17 cellular contexts compared by ENCODE assay signal in genomic region chr13:23588576-23589141, GRCh38. TPM values are rescaled to one million over a fixed set of nuclear protein-coding genes. Genes with fewer than 3 reads are reported as not detected.
DNase-seq lines count a peak whose midpoint lies in the region; ATAC-seq and TF ChIP-seq lines count a peak whose summit lies in the region.
"Had no signal": no experiment of that assay in that cellular context is flagged by ENCODE, and none has a peak within 500 bp of the region (broad histone marks: within the 10 kb centered on the region; RNA-seq: fewer than 3 reads in every experiment).

No MANE protein-coding gene starts in this region.

- H3K79me1 ChIP-seq in mesenchymal stem cell (replicated peaks; ENCODE audit: low read length, poor library complexity, severe bottlenecking), result no peaks in the 10 kb centered on the region

- no peak overlapping the region for H3K4me2 ChIP-seq in GM23338
- H3K4me2 ChIP-seq in mesenchymal stem cell (ENCODE audit: low read length, poor library complexity, severe bottlenecking), result no peak overlapping the region
- H3K4me2 ChIP-seq: KMS-11 had no signal

- H3K9me2 ChIP-seq in GM23338 (ENCODE audit: insufficient read depth), result no peaks in the 10 kb centered on the region

- H3K27me3 Mint-ChIP-seq in GM23338 (ENCODE audit: insufficient read depth, low read depth, poor library complexity) (peaks cover 3% of the 10 kb centered on the region), glutamatergic neuron (ENCODE audit: unreplicated experiment) (peaks cover 1% of the 10 kb centered on the region)

- peak overlapping the region; percentile 27 for H2AK5ac ChIP-seq in mesenchymal stem cell (ENCODE audit: low read length, severe bottlenecking)

- no peak for ATAC-seq in GM23338
- ATAC-seq in sciatic nerve, result peak; percentile 66
- ATAC-seq in GM21717 (IDR thresholded peaks at IDR 0.05; ENCODE audit: unreplicated experiment), result no peak

- WGBS in mesenchymal stem cell, result 85% methylated on average over 7 of the region's 8 CpGs

- H3K4me3 Mint-ChIP-seq in GM23338 (no peak overlapping the region), glutamatergic neuron (ENCODE audit: unreplicated experiment) (peak overlapping the region; percentile 28)
- H3K4me3 Mint-ChIP-seq: CD4-positive, CD25-positive, alpha-beta regulatory T cell had no signal

- H2AFZ ChIP-seq in GM23338 (peak overlapping the region; percentile 69; the same call in 1 of the 2 replicates), mesenchymal stem cell (ENCODE audit: low read depth, low read length) (no peak overlapping the region)

- H3K9me3 Mint-ChIP-seq in GM23338 (peaks cover 2% of the 10 kb centered on the region; the same call in 2 of the 3 replicates), glutamatergic neuron (ENCODE audit: unreplicated experiment) (peaks cover 3% of the 10 kb centered on the region)

- H3K18ac ChIP-seq in mesenchymal stem cell (ENCODE audit: low read depth in 1 of 2, low read length in 2 of 2), result no peak overlapping the region

- no peak overlapping the region for H4K91ac ChIP-seq in mesenchymal stem cell (ENCODE audit: low read length)

- H3K4ac ChIP-seq in mesenchymal stem cell (ENCODE audit: low read depth in 1 of 2, low read length in 2 of 2), result no peak overlapping the region

- no peaks in the 10 kb centered on the region for H3K79me2 ChIP-seq in GM23338 (replicated peaks; ENCODE audit: insufficient read depth)

- no peak overlapping the region for H3K23ac ChIP-seq in mesenchymal stem cell (ENCODE audit: low read length in 2 of 2)

- H3K27ac Mint-ChIP-seq in GM23338 (no peak overlapping the region), glutamatergic neuron (ENCODE audit: unreplicated experiment) (no peak overlapping the region)
- H3K27ac Mint-ChIP-seq: CD4-positive, CD25-positive, alpha-beta regulatory T cell had no signal

- H3K4me3 ChIP-seq in GM23338 (no peak overlapping the region), mesenchymal stem cell (ENCODE audit: insufficient read depth in 1 of 2, low read depth in 1 of 2, low read length in 2 of 2) (no peak overlapping the region)
- H3K4me3 ChIP-seq: SK-N-MC had no signal

- no peaks in the 10 kb centered on the region for H3K9me3 ChIP-seq in mesenchymal stem cell (ENCODE audit: control insufficient read depth, low read length)

- no peak overlapping the region for H4K8ac ChIP-seq in mesenchymal stem cell (ENCODE audit: low read length)

- H3F3A ChIP-seq in GM23338 (replicated peaks; ENCODE audit: low read depth), result no peaks in the 10 kb centered on the region

- H4K20me1 ChIP-seq in GM23338 (replicated peaks; ENCODE audit: insufficient read depth), result no peaks in the 10 kb centered on the region

- no peak overlapping the region for H2BK12ac ChIP-seq in mesenchymal stem cell (ENCODE audit: low read length in 2 of 2)

- H3K4me1 ChIP-seq in GM23338 (ENCODE audit: insufficient read depth) (no peaks in the 10 kb centered on the region), mesenchymal stem cell (ENCODE audit: control insufficient read depth, insufficient read depth, low read depth, low read length) (peaks cover 2% of the 10 kb centered on the region)

- H3K4me1 Mint-ChIP-seq in GM23338, result no peaks in the 10 kb centered on the region
- H3K4me1 Mint-ChIP-seq in glutamatergic neuron (ENCODE audit: low read depth, unreplicated experiment), result peaks cover 23% of the 10 kb centered on the region

- no peaks in the 10 kb centered on the region for H3K27me3 ChIP-seq in GM23338 (ENCODE audit: insufficient read depth)
- H3K27me3 ChIP-seq in mesenchymal stem cell (ENCODE audit: control insufficient read depth in 1 of 2, insufficient read depth in 1 of 2, low read length in 2 of 2), result peaks cover 0 to 44% of the 10 kb centered on the region in 2 experiments

- no peak for DNase-seq in GM23338 (ENCODE audit: low spot score)
- no peak for DNase-seq in glutamatergic neuron
- no peak for DNase-seq in mesenchymal stem cell
- DNase-seq in sciatic nerve (ENCODE audit: low spot score), result no peak
- DNase-seq in activated effector memory CD4-positive, alpha-beta T cell treated with Interleukin-2 at 50 U/mL for 16 hours, result no peak
- no peak for DNase-seq in NCI-H1417 (lab: John Stamatoyannopoulos, UW)
- DNase-seq: ACHN; CD4-positive, CD25-positive, alpha-beta regulatory T cell; DMS53; NCI-H1092; NCI-H1694 treated with DMSO at 0.1 percent for 48 hours; NCI-H2107; NCI-H524 treated with DMSO at 0.1 percent for 48 hours had no signal

- H3K36me3 ChIP-seq in GM23338 (ENCODE audit: insufficient read depth) (no peaks in the 10 kb centered on the region), mesenchymal stem cell (ENCODE audit: control insufficient read depth in 1 of 2, insufficient read depth in 2 of 2, low read depth in 1 of 2, low read length in 2 of 2) (no peaks in the 10 kb centered on the region)

- H2BK15ac ChIP-seq in mesenchymal stem cell (ENCODE audit: low read depth, poor library complexity, severe bottlenecking), result no peak overlapping the region

- peaks cover 2% of the 10 kb centered on the region; the same call in 2 of the 3 replicates for H3K36me3 Mint-ChIP-seq in GM23338 (ENCODE audit: low read depth)
- peaks cover 7% of the 10 kb centered on the region for H3K36me3 Mint-ChIP-seq in glutamatergic neuron (ENCODE audit: unreplicated experiment)
- H3K36me3 Mint-ChIP-seq: CD4-positive, CD25-positive, alpha-beta regulatory T cell had no signal

- no peak overlapping the region for H3K14ac ChIP-seq in mesenchymal stem cell (ENCODE audit: low read length in 2 of 2)

- H2BK5ac ChIP-seq in mesenchymal stem cell (ENCODE audit: low read depth, low read length, poor library complexity, severe bottlenecking), result no peak overlapping the region

- no peak overlapping the region for H2BK120ac ChIP-seq in mesenchymal stem cell (ENCODE audit: low read depth, low read length)

- no peak overlapping the region for H3K27ac ChIP-seq in GM23338 (ENCODE audit: low read depth)
- no peak overlapping the region for H3K27ac ChIP-seq in mesenchymal stem cell (ENCODE audit: low read length, poor library complexity, severe bottlenecking)
- H3K27ac ChIP-seq: KMS-11, SK-N-MC had no signal

- no peak overlapping the region for H3K9ac ChIP-seq in mesenchymal stem cell (ENCODE audit: low read length)
- H3K9ac ChIP-seq: KMS-11 had no signal

- intact Hi-C loops in sciatic nerve (cut with DNase I), result no loop called here

- TF ChIP-seq CTCF in GM23338 (conservative IDR thresholded peaks at IDR 0.05; ENCODE audit: low read depth in 2 of 2), result no peak
- no peak for TF ChIP-seq CTCF in glutamatergic neuron (IDR thresholded peaks at IDR 0.05; ENCODE audit: partially characterized antibody, unreplicated experiment)

TF ChIP-seq in GM23338, 12 proteins besides CTCF, POLR2A, EP300 and RAD21:
- TF ChIP-seq ZNF114 (CRISPR knock-in tag; IDR thresholded peaks at IDR 0.05) (no peak), JUNB (IDR thresholded peaks at IDR 0.05; ENCODE audit: unreplicated experiment) (no peak), REST (IDR thresholded peaks at IDR 0.05; ENCODE audit: unreplicated experiment) (no peak), NANOG (IDR thresholded peaks at IDR 0.05; ENCODE audit: borderline replicate concordance) (no peak), EZH2 (IDR thresholded peaks at IDR 0.05; ENCODE audit: low read depth, unreplicated experiment) (no peak), ZNF331 (CRISPR knock-in tag; IDR thresholded peaks at IDR 0.05; ENCODE audit: low read depth) (no peak), STAT1 (IDR thresholded peaks at IDR 0.05; ENCODE audit: unreplicated experiment) (no peak), EZH2phosphoT487 (IDR thresholded peaks at IDR 0.05; ENCODE audit: unreplicated experiment) (no peak)
- TF ChIP-seq, protein P1, sequence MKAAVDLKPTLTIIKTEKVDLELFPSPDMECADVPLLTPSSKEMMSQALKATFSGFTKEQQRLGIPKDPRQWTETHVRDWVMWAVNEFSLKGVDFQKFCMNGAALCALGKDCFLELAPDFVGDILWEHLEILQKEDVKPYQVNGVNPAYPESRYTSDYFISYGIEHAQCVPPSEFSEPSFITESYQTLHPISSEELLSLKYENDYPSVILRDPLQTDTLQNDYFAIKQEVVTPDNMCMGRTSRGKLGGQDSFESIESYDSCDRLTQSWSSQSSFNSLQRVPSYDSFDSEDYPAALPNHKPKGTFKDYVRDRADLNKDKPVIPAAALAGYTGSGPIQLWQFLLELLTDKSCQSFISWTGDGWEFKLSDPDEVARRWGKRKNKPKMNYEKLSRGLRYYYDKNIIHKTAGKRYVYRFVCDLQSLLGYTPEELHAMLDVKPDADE (IDR thresholded peaks at IDR 0.05), result no peak

RNA-seq across cellular contexts. Expression of gene TNFRSF19, which starts 18.4 kb away (rescaled TPM):
- total RNA-seq in GM23338 (2014; rRNA removed; shearing (Covaris generic)), result 0.35 and 0.93 TPM in 2 replicates
- polyA plus RNA-seq in GM23338 (2016; fragmentation: Nextera tagmentation; extraction: Ambion mirVana), result 0.21 and 0.24 TPM in 2 replicates
- total RNA-seq in glutamatergic neuron (ENCODE audit: unreplicated experiment), result 188 TPM
- polyA plus RNA-seq in mesenchymal stem cell (2013, experiment 1 of 2), result 0.91 TPM
- polyA plus RNA-seq in mesenchymal stem cell (2013, experiment 2 of 2), result 1.1 TPM
- 25.9 TPM for total RNA-seq in sciatic nerve
- total RNA-seq: MCF 10A had no signal

Comparison
In these comparisons a context has a peak if more than half of its experiments do, and no peak if none do; other contexts are left out.
1. RNA of gene TNFRSF19, which starts 18.4 kb away (total RNA-seq): 188 TPM in glutamatergic neuron (single experiment) and 25.9 TPM in sciatic nerve (single experiment); 0.35 to 0.93 TPM in GM23338; every median in the first group is over 10 times any median in the second.